1 cellular context compared by ENCODE assay signal in genomic region chr19:9620842-9621155, GRCh38.
TF ChIP-seq lines count a peak whose summit lies in the region.

No MANE protein-coding gene starts in this region.

TF ChIP-seq in HCT116, 20 proteins besides CTCF, POLR2A, EP300 and RAD21:
- no peak for TF ChIP-seq REST (IDR thresholded peaks at IDR 0.05; ENCODE audit: low read depth)
- no peak for TF ChIP-seq YY1 (IDR thresholded peaks at IDR 0.05; ENCODE audit: extremely low read depth, insufficient replicate concordance, low read depth, low read length)
- TF ChIP-seq SRF (IDR thresholded peaks at IDR 0.05; ENCODE audit: low read depth) = no peak
- TF ChIP-seq ELF1 (IDR thresholded peaks at IDR 0.05; ENCODE audit: borderline replicate concordance, low read depth) = no peak
- TF ChIP-seq ZFX (IDR thresholded peaks at IDR 0.05) = no peak
- TF ChIP-seq EZH2 (IDR thresholded peaks at IDR 0.05) = no peak
- no peak for TF ChIP-seq FOSL1 (IDR thresholded peaks at IDR 0.05; ENCODE audit: low read depth)
- no peak for TF ChIP-seq TCF7L2 (IDR thresholded peaks at IDR 0.05; ENCODE audit: borderline replicate concordance, extremely low read depth, insufficient read depth, insufficient read length)
- no peak for TF ChIP-seq SP1 (IDR thresholded peaks at IDR 0.05; ENCODE audit: low read depth)
